Comparison of ENCODE assay signal across 11 cellular contexts in genomic region chr10:3107426-3107961, GRCh38. TPM values are rescaled to one million over a fixed set of nuclear protein-coding genes. Genes with fewer than 3 reads are reported as not detected.
A peak's percentile ranks its signal among the peaks of the same experiment; 100 is the strongest.
DNase-seq lines count a peak whose midpoint lies in the region; ATAC-seq, FAIRE-seq and TF ChIP-seq lines count a peak whose summit lies in the region.
"Had no signal": no experiment of that assay in that cellular context is flagged by ENCODE, and none has a peak within 500 bp of the region (broad histone marks: within the 10 kb centered on the region; RNA-seq: fewer than 3 reads in every experiment).

No MANE protein-coding gene starts in this region.

- H3K4me3 ChIP-seq in right lobe of liver (no peak overlapping the region), HepG2 (replicated peaks in 1 of 3; ENCODE audit: insufficient read depth in 1 of 3, low read depth in 2 of 3, low read length in 3 of 3) (no peak overlapping the region), fibroblast of pulmonary artery (replicated peaks; ENCODE audit: low read depth, low read length) (no peak overlapping the region)

- intact Hi-C loops in right lobe of liver (cut with DNase I): no loop called here
- intact Hi-C loops in HepG2 (cut with micrococcal nuclease; ENCODE audit: unreplicated experiment): no loop called here

- CTCF ChIA-PET in HepG2 (lab: Yijun Ruan, JAX; ENCODE audit: low intra/inter-chr PET ratio, low total read pairs): no interaction called here

- H3K4me1 Mint-ChIP-seq in T-helper 17 cell: peaks cover 9% of the 10 kb centered on the region

- FAIRE-seq in HepG2 (lab: Jason Lieb, UNC): no peak

- 0 out of 2 replicates have a peak, but pooled peaks cover 2% of the 10 kb centered on the region for H4K20me1 ChIP-seq in HepG2 (ENCODE audit: insufficient read depth, low read length)

- no peaks in the 10 kb centered on the region for H3K27me3 Mint-ChIP-seq in T-helper 17 cell

- TF ChIP-seq CTCF in right lobe of liver (IDR thresholded peaks at IDR 0.05) (no peak), HepG2 (CRISPR knock-in tag; IDR thresholded peaks at IDR 0.05) (no peak), fibroblast of pulmonary artery (IDR thresholded peaks at IDR 0.05; ENCODE audit: low read length, missing control alignments) (no peak)

- no peaks in the 10 kb centered on the region for H3K36me3 ChIP-seq in right lobe of liver
- H3K36me3 ChIP-seq in HepG2 (replicated peaks in 1 of 2; ENCODE audit: control insufficient read depth in 1 of 2, insufficient read depth in 2 of 2, low read length in 2 of 2): no peaks in the 10 kb centered on the region

- H2AFZ ChIP-seq in HepG2 (ENCODE audit: low read length): no peak overlapping the region

- TF ChIP-seq EP300 in HepG2 (IDR thresholded peaks at IDR 0.05; ENCODE audit: low read depth in 2 of 2, low read length in 2 of 2): no peak
- no peak for TF ChIP-seq EP300 in HepG2 (CRISPR knock-in tag; IDR thresholded peaks at IDR 0.05; ENCODE audit: borderline replicate concordance)

- ATAC-seq in right lobe of liver (peak; percentile 77 to 88 (median 82)), HepG2 (no peak), GM21447 (IDR thresholded peaks at IDR 0.05; ENCODE audit: unreplicated experiment) (no peak), T-helper 17 cell (no peak)
- ATAC-seq: activated CD4-positive, CD25-positive, alpha-beta regulatory T cell treated with anti-CD3 and anti-CD28 coated beads, Interleukin-2, amount 50 U/mL, for 24 hours had no signal

- H3K9me3 ChIP-seq in right lobe of liver (no peaks in the 10 kb centered on the region), HepG2 (ENCODE audit: low read length) (no peaks in the 10 kb centered on the region), T-helper 17 cell (ENCODE audit: control insufficient read depth, low read length, poor library complexity, severe bottlenecking) (no peaks in the 10 kb centered on the region)

- peak; percentile 84 to 90 (median 85) for DNase-seq in right lobe of liver
- DNase-seq in HepG2 (ENCODE audit: low spot score): no peak
- DNase-seq in fibroblast of pulmonary artery (ENCODE audit: low read depth): peak; percentile 91
- peak; percentile 93 for DNase-seq in non-pigmented ciliary epithelial cell (ENCODE audit: low read depth)
- DNase-seq in activated naive CD4-positive, alpha-beta T cell treated with anti-CD3 and anti-CD28 coated beads, Interleukin-2, amount 50 U/mL, for 16 hours: no peak
- no peak for DNase-seq in T-helper 17 cell
- DNase-seq in activated naive CD4-positive, alpha-beta T cell (lab: John Stamatoyannopoulos, UW): no peak
- DNase-seq: NCI-H187 had no signal

- H3K36me3 Mint-ChIP-seq in T-helper 17 cell (ENCODE audit: low read depth): peaks cover 8% of the 10 kb centered on the region

- H3K27ac Mint-ChIP-seq in T-helper 17 cell: no peak overlapping the region

- H3K79me2 ChIP-seq in HepG2 (ENCODE audit: insufficient read depth, low read length): no peaks in the 10 kb centered on the region

- H3K9ac ChIP-seq in HepG2 (ENCODE audit: insufficient read depth, low read depth, low read length): no peak overlapping the region

- no peak for TF ChIP-seq RAD21 in HepG2 (CRISPR knock-in tag; IDR thresholded peaks at IDR 0.05)

- TF ChIP-seq POLR2A in right lobe of liver (IDR thresholded peaks at IDR 0.05) (peak; percentile 2), HepG2 (IDR thresholded peaks at IDR 0.05; ENCODE audit: insufficient read depth in 1 of 2, low read depth in 2 of 2, low read length in 2 of 2) (no peak)

- no peaks in the 10 kb centered on the region for H3K27me3 ChIP-seq in right lobe of liver
- no peaks in the 10 kb centered on the region for H3K27me3 ChIP-seq in HepG2 (ENCODE audit: control insufficient read depth in 1 of 2, insufficient read depth in 2 of 2, low read length in 2 of 2)

- H3K4me3 Mint-ChIP-seq in T-helper 17 cell: no peak overlapping the region

- H3K4me1 ChIP-seq in right lobe of liver (peaks cover 0 to 22% (median 10%) of the 10 kb centered on the region in 4 donors), HepG2 (ENCODE audit: insufficient read depth, low read length) (peaks cover 8% of the 10 kb centered on the region; the same call in 1 of the 2 replicates)

- H3K27ac ChIP-seq in right lobe of liver: peak overlapping the region; percentile 1 to 62 (median 44)
- H3K27ac ChIP-seq in HepG2 (ENCODE audit: extremely low read length, insufficient read depth, low read length): no peak overlapping the region
- H3K27ac ChIP-seq: 22Rv1 had no signal

- H3K4me2 ChIP-seq in HepG2 (ENCODE audit: low read depth, low read length): no peak overlapping the region

- POLR2A ChIA-PET in HepG2 (lab: Yijun Ruan, JAX): no interaction called here

- no TSS peak for BruUV-seq in HepG2 (replicated peaks; lab: Mats Ljungman, UMichigan)

- WGBS in right lobe of liver (ENCODE audit: insufficient coverage, low coverage, low lambda C conversion rate, missing lambda C conversion rate): 22% methylated on average over 12 of the region's 22 CpGs
- 84% methylated on average over 20 of the region's 22 CpGs for WGBS in HepG2 (ENCODE audit: low lambda C conversion rate)

- in situ Hi-C loops in HepG2 (cut with HindIII; ENCODE audit: extremely low pct_ligation_motif_present, low pct_unique_long_range_greater_than_20kb): no loop called here

TF ChIP-seq in HepG2, 621 proteins besides CTCF, POLR2A, EP300 and RAD21 (continues in another document):
- TF ChIP-seq ELF1 (CRISPR knock-in tag; IDR thresholded peaks at IDR 0.05) (no peak), ZNF264 (CRISPR knock-in tag; IDR thresholded peaks at IDR 0.05) (no peak), GATA4 (IDR thresholded peaks at IDR 0.05; ENCODE audit: borderline replicate concordance, low read depth) (no peak), IKZF5 (CRISPR knock-in tag; IDR thresholded peaks at IDR 0.05) (no peak), ZFAT (CRISPR knock-in tag; conservative IDR thresholded peaks at IDR 0.05) (no peak), BHLHE40 (IDR thresholded peaks at IDR 0.05; ENCODE audit: low read length) (no peak), ZBTB7B (CRISPR knock-in tag; IDR thresholded peaks at IDR 0.05) (no peak), NRL (CRISPR knock-in tag; IDR thresholded peaks at IDR 0.05; ENCODE audit: borderline replicate concordance) (no peak), MED8 (CRISPR knock-in tag; IDR thresholded peaks at IDR 0.05; ENCODE audit: insufficient replicate concordance) (no peak), ONECUT2 (CRISPR knock-in tag; IDR thresholded peaks at IDR 0.05) (no peak), ISL2 (CRISPR knock-in tag; IDR thresholded peaks at IDR 0.05) (no peak), NCOA5 (CRISPR knock-in tag; IDR thresholded peaks at IDR 0.05) (no peak), IRF1 (CRISPR knock-in tag; IDR thresholded peaks at IDR 0.05; ENCODE audit: low read depth) (no peak), PRPF4 (IDR thresholded peaks at IDR 0.05; ENCODE audit: low read depth, low read length, poor library complexity, severe bottlenecking) (no peak)

RNA-seq across cellular contexts. Expression of gene PFKP, which starts 40.1 kb away (rescaled TPM):
- 10 to 100 TPM in 3 of 6 experiments, 1 to 10 TPM in 2, under 1 TPM in 1; 0.66 to 24.1 (median 9.2) TPM for total RNA-seq in right lobe of liver
- 0.80 and 1.3 TPM in 2 replicates for total RNA-seq in HepG2 (2016; rRNA removed; fragmentation: Illumina TruSeq; extraction: Trizol)
- total RNA-seq in HepG2 (2016; cell fraction: cytosol; rRNA removed; fragmentation: Illumina TruSeq; extraction: Trizol; ENCODE audit: low read depth): 0.26 and 0.51 TPM in 2 replicates
- 0.52 and 0.78 TPM in 2 replicates for total RNA-seq in HepG2 (2016; cell fraction: insoluble cytoplasmic fraction; rRNA removed; fragmentation: Illumina TruSeq; extraction: Trizol)
- 0.72 and 1.1 TPM in 2 replicates for total RNA-seq in HepG2 (2016; cell fraction: membrane; rRNA removed; fragmentation: Illumina TruSeq; extraction: Trizol)
- 1.5 and 2.3 TPM in 2 replicates for total RNA-seq in HepG2 (2016; cell fraction: nucleus; rRNA removed; fragmentation: Illumina TruSeq; extraction: Trizol)
- 1.9 and 2.4 TPM in 2 replicates for polyA plus RNA-seq in HepG2 (2011; rRNA removed)
- polyA plus RNA-seq in HepG2 (2011; cell fraction: cytosol; rRNA removed): 1.1 and 2.1 TPM in 2 replicates
- 4.2 and 9.0 TPM in 2 replicates for polyA plus RNA-seq in HepG2 (2011; cell fraction: nucleus; rRNA removed)
- 1.1 and 1.3 TPM in 2 replicates for polyA plus RNA-seq in HepG2 (2012)
- 0.06 and 0.10 TPM in 2 replicates for polyA plus RNA-seq in HepG2 (2016; cell fraction: cytosol; fragmentation: Illumina TruSeq; extraction: Trizol; ENCODE audit: low read depth)
- polyA plus RNA-seq in HepG2 (2016; cell fraction: insoluble cytoplasmic fraction; fragmentation: Illumina TruSeq; extraction: Trizol; ENCODE audit: low read depth): 0.36 and 0.66 TPM in 2 replicates
- 0.11 and 0.49 TPM in 2 replicates for polyA plus RNA-seq in HepG2 (2016; cell fraction: membrane; fragmentation: Illumina TruSeq; extraction: Trizol; ENCODE audit: low read depth)
- polyA plus RNA-seq in HepG2 (2016; cell fraction: nucleus; fragmentation: Illumina TruSeq; extraction: Trizol; ENCODE audit: insufficient read depth, low read depth): 0.51 and 1.1 TPM in 2 replicates
- 4.4 and 87.6 TPM in 2 replicates for polyA minus RNA-seq in HepG2 (2011; rRNA and poly(A)+ RNA removed; ENCODE audit: low replicate concordance)
- polyA minus RNA-seq in HepG2 (2011; cell fraction: cytosol; rRNA and poly(A)+ RNA removed): 2.4 and 2.7 TPM in 2 replicates
- 1.5 and 3.5 TPM in 2 replicates for polyA minus RNA-seq in HepG2 (2011; cell fraction: nucleus; rRNA and poly(A)+ RNA removed)
- 100 to 1,000 TPM in 1 of 2 donors, 10 to 100 TPM in 1; 76.9 to 106 TPM for total RNA-seq in T-helper 17 cell

Comparison
In these comparisons a context has a peak if more than half of its experiments do, and no peak if none do; other contexts are left out.
1. ATAC-seq: peak in right lobe of liver (4 of 4); none in HepG2 (single experiment), GM21447 (single experiment) and T-helper 17 cell (single experiment).
2. DNase-seq: peak in right lobe of liver (3 of 3), fibroblast of pulmonary artery (single experiment) and non-pigmented ciliary epithelial cell (single experiment); none in HepG2 (single experiment), activated naive CD4-positive, alpha-beta T cell treated with anti-CD3 and anti-CD28 coated beads, Interleukin-2, amount 50 U/mL, for 16 hours (single experiment), T-helper 17 cell (0 of 3) and activated naive CD4-positive, alpha-beta T cell (0 of 4).